In genomic region chr19:14407889-14408640, GRCh38 we compare ENCODE assay signal across 1 cellular context.
TF ChIP-seq lines count a peak whose summit lies in the region.

No MANE protein-coding gene starts in this region.

TF ChIP-seq in H1, 55 proteins besides CTCF, POLR2A, EP300 and RAD21:
- TF ChIP-seq SP1 (IDR thresholded peaks at IDR 0.05; ENCODE audit: low read depth, low read length) (no peak), POLR2AphosphoS5 (IDR thresholded peaks at IDR 0.05; ENCODE audit: low read depth, low read length) (peak; percentile 54; the same call in 1 of the 2 replicates)
TF ChIP-seq in H1: peak in this region for 1.
